Comparison of ENCODE assay signal across 18 cellular contexts in the genomic region with DNA sequence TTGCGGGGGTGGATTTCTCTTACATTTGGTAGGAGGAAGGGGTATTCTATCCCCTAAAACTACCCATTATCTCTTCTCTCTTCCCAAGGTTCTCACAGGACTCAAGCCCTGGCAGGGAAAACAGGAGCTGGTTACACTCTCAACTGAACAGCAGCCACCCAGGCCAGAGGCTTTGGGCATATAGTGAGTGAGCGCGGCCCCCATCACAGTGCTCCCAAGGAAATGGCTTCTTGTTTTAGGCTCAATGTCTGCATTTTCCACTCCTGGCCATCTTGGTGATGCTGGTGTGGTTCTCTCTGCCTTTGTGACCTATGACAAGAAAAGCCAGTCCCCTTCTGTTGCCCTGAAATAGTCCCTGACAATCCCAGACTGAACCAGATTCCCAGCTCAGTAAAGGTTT. TPM values are rescaled to one million over a fixed set of nuclear protein-coding genes. Genes with fewer than 3 reads are reported as not detected.
A peak's percentile ranks its signal among the peaks of the same experiment; 100 is the strongest.
DNase-seq lines count a peak whose midpoint lies in the region; ATAC-seq and TF ChIP-seq lines count a peak whose summit lies in the region.
"Had no signal": no experiment of that assay in that cellular context is flagged by ENCODE, and none has a peak within 500 bp of the region (broad histone marks: within the 10 kb centered on the region; RNA-seq: fewer than 3 reads in every experiment).

No MANE protein-coding gene starts in this region.

- peak overlapping the region in 9 of 10 donors; percentile 46 to 68 (median 54) for H3K4me3 ChIP-seq in heart right ventricle
- H3K4me3 ChIP-seq: A549, GM23338 had no signal

- 60 to 79% methylated on average over 3 of the region's 3 CpGs for WGBS in heart right ventricle, 2 donors

- H3K36me3 ChIP-seq in heart right ventricle, result peaks cover 0 to 38% (median 0%) of the 10 kb centered on the region in 9 donors

- peaks cover 46% of the 10 kb centered on the region for H3K36me3 Mint-ChIP-seq in activated CD4-positive, alpha-beta T cell treated with anti-CD3 and anti-CD28 coated beads, Interleukin-2, amount 10 ng/mL, durations not matched to agents 24 days and 14 days (ENCODE audit: low read depth)

- no peak for ATAC-seq in heart right ventricle
- no peak for ATAC-seq in Right ventricle myocardium inferior
- ATAC-seq: A549, GM23338, HepG2 had no signal

- peak overlapping the region; percentile 72 for H3K27ac Mint-ChIP-seq in activated CD4-positive, alpha-beta T cell treated with anti-CD3 and anti-CD28 coated beads, Interleukin-2, amount 10 ng/mL, durations not matched to agents 24 days and 14 days
- H3K27ac Mint-ChIP-seq: CD4-positive, alpha-beta T cell; GM23338 had no signal

- no peaks in the 10 kb centered on the region for H3K27me3 Mint-ChIP-seq in activated CD4-positive, alpha-beta T cell treated with anti-CD3 and anti-CD28 coated beads, Interleukin-2, amount 10 ng/mL, durations not matched to agents 24 days and 14 days
- H3K27me3 Mint-ChIP-seq: CD4-positive, alpha-beta T cell had no signal

- DNase-seq in activated CD4-positive, alpha-beta T cell treated with anti-CD3 and anti-CD28 coated beads, Interleukin-2, amount 10 ng/mL, durations not matched to agents 24 days and 14 days, result no peak
- DNase-seq in activated CD4-positive, alpha-beta T cell treated with anti-CD3 and anti-CD28 coated beads for 4 hours, result no peak
- DNase-seq in heart right ventricle (no peak), Right ventricle myocardium inferior (ENCODE audit: missing footprints) (no peak), posterior vena cava (ENCODE audit: low spot score) (peak; percentile 72), GM20000 (ENCODE audit: low spot score) (no peak)
- DNase-seq: AML-193; CD4-positive, alpha-beta T cell; DMS153; DMS79; GDM1; HCEC 1CT had no signal

- H3K27ac ChIP-seq in heart right ventricle (peak overlapping the region in 9 of 10 donors; percentile 17 to 97 (median 94)), VCaP (peak overlapping the region; percentile 83)
- H3K27ac ChIP-seq: 22Rv1, A549, C4-2B had no signal

- H3K9me3 ChIP-seq in heart right ventricle, result no peaks in the 10 kb centered on the region
- H3K9me3 ChIP-seq: A549 had no signal

- no peaks in the 10 kb centered on the region for H3K27me3 ChIP-seq in heart right ventricle

- H3K4me1 Mint-ChIP-seq in activated CD4-positive, alpha-beta T cell treated with anti-CD3 and anti-CD28 coated beads, Interleukin-2, amount 10 ng/mL, durations not matched to agents 24 days and 14 days, result peaks cover 2% of the 10 kb centered on the region

- H3K4me1 ChIP-seq in heart right ventricle, result peaks cover 0 to 62% (median 8%) of the 10 kb centered on the region in 9 donors
- H3K4me1 ChIP-seq: A549 had no signal

- no peak overlapping the region for H3K4me3 Mint-ChIP-seq in activated CD4-positive, alpha-beta T cell treated with anti-CD3 and anti-CD28 coated beads, Interleukin-2, amount 10 ng/mL, durations not matched to agents 24 days and 14 days
- H3K4me3 Mint-ChIP-seq: CD4-positive, alpha-beta T cell; GM23338 had no signal

- intact Hi-C loops in activated CD4-positive, alpha-beta T cell treated with anti-CD3 and anti-CD28 coated beads, Interleukin-2, amount 10 ng/mL, durations not matched to agents 24 days and 14 days (cut with micrococcal nuclease), result no loop called here
- intact Hi-C loops in heart right ventricle (cut with DNase I) (loop anchor here in 3 of 10 donors (1.0 to 10.0 kb wide), 3 partner anchors 17 to 338 kb away; no protein-coding TSS in a partner anchor), Right ventricle myocardium inferior (cut with DNase I) (loop anchor here (10.0 kb wide), 2 partner anchors 188 to 338 kb away; no protein-coding TSS in a partner anchor), posterior vena cava (cut with DNase I) (no loop called here)

- no peak for TF ChIP-seq CTCF in heart right ventricle (IDR thresholded peaks at IDR 0.05)
- no peak for TF ChIP-seq CTCF in VCaP (conservative IDR thresholded peaks at IDR 0.05)
- no peak for TF ChIP-seq CTCF in GM20000 (IDR thresholded peaks at IDR 0.05; ENCODE audit: extremely low read depth, missing control alignments)

- no peaks in the 10 kb centered on the region for H3K9me3 Mint-ChIP-seq in activated CD4-positive, alpha-beta T cell treated with anti-CD3 and anti-CD28 coated beads, Interleukin-2, amount 10 ng/mL, durations not matched to agents 24 days and 14 days
- H3K9me3 Mint-ChIP-seq: CD4-positive, alpha-beta T cell; GM23338 had no signal

RNA-seq across cellular contexts. Expression of a gene that starts 50.1 kb away (rescaled TPM):
- 76.6 and 80.4 TPM in 2 replicates for total RNA-seq in activated CD4-positive, alpha-beta T cell treated with anti-CD3 and anti-CD28 coated beads, Interleukin-2, amount 10 ng/mL, durations not matched to agents 24 days and 14 days
- total RNA-seq in heart right ventricle (1 to 10 TPM in 7 of 10 donors, under 1 TPM in 3; 0.68 to 4.1 (median 1.7) TPM), Right ventricle myocardium inferior (2.1 TPM), posterior vena cava (1 to 10 TPM; 3.9 to 6.2 TPM)
- polyA plus RNA-seq in heart right ventricle, result 1 to 10 TPM in 1 of 2 donors, under 1 TPM in 1; 0.73 to 1.8 TPM

RNA-seq across cellular contexts. Expression of a gene that starts 52.4 kb away (rescaled TPM):
- 49.3 and 51.3 TPM in 2 replicates for total RNA-seq in activated CD4-positive, alpha-beta T cell treated with anti-CD3 and anti-CD28 coated beads, Interleukin-2, amount 10 ng/mL, durations not matched to agents 24 days and 14 days
- total RNA-seq in heart right ventricle (10 to 100 TPM; 16.6 to 23.4 (median 20.7) TPM), Right ventricle myocardium inferior (18.9 TPM), posterior vena cava (10 to 100 TPM; 16.6 to 17.7 TPM)
- polyA plus RNA-seq in heart right ventricle, result 10 to 100 TPM; 13.0 to 22.5 TPM

Comparison
In these comparisons a context has a peak if more than half of its experiments do, and no peak if none do; other contexts are left out.
1. RNA of a gene that starts 50.1 kb away (total RNA-seq): 76.6 to 80.4 TPM in activated CD4-positive, alpha-beta T cell treated with anti-CD3 and anti-CD28 coated beads, Interleukin-2, amount 10 ng/mL, durations not matched to agents 24 days and 14 days; 3.9 to 6.2 TPM in posterior vena cava, 2.1 TPM in Right ventricle myocardium inferior (single experiment) and 0.68 to 4.1 TPM in heart right ventricle; every median in the first group is over 10 times any median in the second.